Comparison of ENCODE assay signal across 2 cellular contexts in the genomic region with DNA sequence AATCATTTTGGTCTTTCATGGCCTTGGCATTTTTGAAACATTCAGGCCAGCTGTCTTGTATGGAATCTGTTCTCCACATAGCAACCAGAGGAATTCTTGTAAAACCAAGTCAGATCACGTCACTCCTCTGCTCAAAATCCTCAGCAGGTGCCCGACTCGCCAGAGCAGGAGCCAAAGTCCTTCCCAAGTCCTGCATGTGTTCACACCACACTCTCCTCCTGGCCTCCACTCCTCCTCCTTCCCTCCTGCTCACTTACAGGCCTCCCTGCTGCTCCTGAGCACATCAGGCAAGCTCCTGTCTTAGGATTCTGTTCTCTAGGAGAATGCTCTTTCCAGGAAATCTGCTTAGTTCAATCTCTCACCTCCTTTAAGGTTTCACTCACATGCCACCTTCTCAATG.
TF ChIP-seq lines count a peak whose summit lies in the region.

No MANE protein-coding gene starts in this region.

TF ChIP-seq in WTC11, 78 proteins besides CTCF, POLR2A, EP300 and RAD21:
- no peak for TF ChIP-seq CBFB (CRISPR knock-in tag; IDR thresholded peaks at IDR 0.05; ENCODE audit: low read depth)
- TF ChIP-seq ZNF121 (CRISPR knock-in tag; IDR thresholded peaks at IDR 0.05): no peak
- no peak for TF ChIP-seq ZBTB43 (CRISPR knock-in tag; IDR thresholded peaks at IDR 0.05)
- TF ChIP-seq ZBTB21 (CRISPR knock-in tag; IDR thresholded peaks at IDR 0.05; ENCODE audit: borderline replicate concordance): no peak
- TF ChIP-seq, protein P1, sequence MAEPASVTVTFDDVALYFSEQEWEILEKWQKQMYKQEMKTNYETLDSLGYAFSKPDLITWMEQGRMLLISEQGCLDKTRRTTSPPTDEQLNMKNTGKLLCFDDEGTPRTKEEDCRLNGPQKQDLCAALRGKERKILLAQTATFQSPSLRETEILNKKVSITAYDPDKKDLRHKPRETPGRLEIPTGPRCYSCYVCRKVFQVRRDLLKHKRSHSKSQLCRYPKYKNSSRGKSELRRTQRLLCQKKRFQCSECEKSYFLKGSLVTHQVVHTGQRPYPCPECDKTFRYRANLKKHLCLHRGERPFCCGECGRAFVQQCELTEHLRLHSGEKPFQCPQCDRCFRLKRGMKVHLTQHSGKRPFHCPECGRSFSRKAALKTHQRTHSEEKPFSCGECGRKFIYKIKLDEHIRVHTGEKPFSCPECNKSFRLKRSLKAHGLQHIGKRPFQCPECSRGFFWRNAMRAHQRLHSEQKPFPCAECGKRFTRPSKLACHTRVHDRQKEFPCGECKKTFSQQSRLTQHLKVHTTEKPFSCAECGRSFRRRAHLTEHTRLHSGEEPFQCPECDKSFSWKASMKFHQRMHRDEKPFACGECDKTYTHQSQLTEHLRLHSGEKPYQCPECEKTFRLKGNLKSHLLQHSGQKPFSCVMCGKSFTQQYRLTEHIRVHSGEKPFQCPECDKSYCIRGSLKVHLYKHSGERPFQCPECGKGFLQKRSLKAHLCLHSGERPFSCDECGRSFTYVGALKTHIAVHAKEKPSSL (CRISPR knock-in tag; conservative IDR thresholded peaks at IDR 0.05): no peak
- no peak for TF ChIP-seq GRHL2 (CRISPR knock-in tag; IDR thresholded peaks at IDR 0.05; ENCODE audit: insufficient replicate concordance, severe bottlenecking)
- no peak for TF ChIP-seq E2F1 (CRISPR knock-in tag; IDR thresholded peaks at IDR 0.05)
- TF ChIP-seq CDX4 (CRISPR knock-in tag; IDR thresholded peaks at IDR 0.05; ENCODE audit: borderline replicate concordance): no peak
- TF ChIP-seq, protein P2, sequence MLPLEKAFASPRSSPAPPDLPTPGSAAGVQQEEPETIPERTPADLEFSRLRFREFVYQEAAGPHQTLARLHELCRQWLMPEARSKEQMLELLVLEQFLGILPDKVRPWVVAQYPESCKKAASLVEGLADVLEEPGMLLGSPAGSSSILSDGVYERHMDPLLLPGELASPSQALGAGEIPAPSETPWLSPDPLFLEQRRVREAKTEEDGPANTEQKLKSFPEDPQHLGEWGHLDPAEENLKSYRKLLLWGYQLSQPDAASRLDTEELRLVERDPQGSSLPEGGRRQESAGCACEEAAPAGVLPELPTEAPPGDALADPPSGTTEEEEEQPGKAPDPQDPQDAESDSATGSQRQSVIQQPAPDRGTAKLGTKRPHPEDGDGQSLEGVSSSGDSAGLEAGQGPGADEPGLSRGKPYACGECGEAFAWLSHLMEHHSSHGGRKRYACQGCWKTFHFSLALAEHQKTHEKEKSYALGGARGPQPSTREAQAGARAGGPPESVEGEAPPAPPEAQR (CRISPR knock-in tag; IDR thresholded peaks at IDR 0.05): no peak
- no peak for TF ChIP-seq SMAD4 (CRISPR knock-in tag; IDR thresholded peaks at IDR 0.05)
- TF ChIP-seq JAZF1 (CRISPR knock-in tag; IDR thresholded peaks at IDR 0.05): no peak
- no peak for TF ChIP-seq IRF1 (CRISPR knock-in tag; IDR thresholded peaks at IDR 0.05)
- TF ChIP-seq ZNF219 (CRISPR knock-in tag; IDR thresholded peaks at IDR 0.05; ENCODE audit: borderline replicate concordance): no peak

TF ChIP-seq in HepG2, 621 proteins besides CTCF, POLR2A, EP300 and RAD21:
- TF ChIP-seq NFIB (CRISPR knock-in tag; IDR thresholded peaks at IDR 0.05; ENCODE audit: borderline replicate concordance) (no peak), MED13 (CRISPR knock-in tag; IDR thresholded peaks at IDR 0.05) (no peak), ZKSCAN5 (CRISPR knock-in tag; IDR thresholded peaks at IDR 0.05) (0 out of 2 replicates have a peak, but pooled peaks have one; percentile 46), HNF4A (CRISPR knock-in tag; IDR thresholded peaks at IDR 0.05) (peak; percentile 33; the same call in 1 of the 2 replicates), ZNF883 (CRISPR knock-in tag; IDR thresholded peaks at IDR 0.05; ENCODE audit: not compliant biosample characterization) (no peak), ZNF180 (CRISPR knock-in tag; IDR thresholded peaks at IDR 0.05; ENCODE audit: borderline replicate concordance, low read depth) (no peak), ZNF720 (CRISPR knock-in tag; IDR thresholded peaks at IDR 0.05) (no peak), ZNF292 (CRISPR knock-in tag; IDR thresholded peaks at IDR 0.05; ENCODE audit: borderline replicate concordance, low read depth) (no peak), CEBPB (IDR thresholded peaks at IDR 0.05; ENCODE audit: borderline replicate concordance, low read depth, low read length) (no peak), ZBTB14 (CRISPR knock-in tag; IDR thresholded peaks at IDR 0.05) (no peak), ZFX (CRISPR knock-in tag; IDR thresholded peaks at IDR 0.05; ENCODE audit: low read depth) (0 out of 2 replicates have a peak, but pooled peaks have one; percentile 38), KDM5B (CRISPR knock-in tag; IDR thresholded peaks at IDR 0.05; ENCODE audit: borderline replicate concordance) (no peak), ZNF468 (CRISPR knock-in tag; IDR thresholded peaks at IDR 0.05) (no peak), ZNF484 (CRISPR knock-in tag; IDR thresholded peaks at IDR 0.05; ENCODE audit: borderline replicate concordance, low read depth) (no peak), CBX5 (CRISPR knock-in tag; IDR thresholded peaks at IDR 0.05; ENCODE audit: borderline replicate concordance) (no peak), SMAD1 (CRISPR knock-in tag; IDR thresholded peaks at IDR 0.05; ENCODE audit: borderline replicate concordance, low read depth) (no peak), ZSCAN29 (CRISPR knock-in tag; conservative IDR thresholded peaks at IDR 0.05) (no peak), ZNF430 (CRISPR knock-in tag; IDR thresholded peaks at IDR 0.05) (no peak), MAX (IDR thresholded peaks at IDR 0.05) (peak; percentile 62; the same call in 1 of the 2 replicates), TP53 (CRISPR knock-in tag; conservative IDR thresholded peaks at IDR 0.05) (no peak), MTF1 (CRISPR knock-in tag; IDR thresholded peaks at IDR 0.05) (no peak), ZNF816 (CRISPR knock-in tag; IDR thresholded peaks at IDR 0.05; ENCODE audit: borderline replicate concordance) (no peak)
- TF ChIP-seq, protein P3, sequence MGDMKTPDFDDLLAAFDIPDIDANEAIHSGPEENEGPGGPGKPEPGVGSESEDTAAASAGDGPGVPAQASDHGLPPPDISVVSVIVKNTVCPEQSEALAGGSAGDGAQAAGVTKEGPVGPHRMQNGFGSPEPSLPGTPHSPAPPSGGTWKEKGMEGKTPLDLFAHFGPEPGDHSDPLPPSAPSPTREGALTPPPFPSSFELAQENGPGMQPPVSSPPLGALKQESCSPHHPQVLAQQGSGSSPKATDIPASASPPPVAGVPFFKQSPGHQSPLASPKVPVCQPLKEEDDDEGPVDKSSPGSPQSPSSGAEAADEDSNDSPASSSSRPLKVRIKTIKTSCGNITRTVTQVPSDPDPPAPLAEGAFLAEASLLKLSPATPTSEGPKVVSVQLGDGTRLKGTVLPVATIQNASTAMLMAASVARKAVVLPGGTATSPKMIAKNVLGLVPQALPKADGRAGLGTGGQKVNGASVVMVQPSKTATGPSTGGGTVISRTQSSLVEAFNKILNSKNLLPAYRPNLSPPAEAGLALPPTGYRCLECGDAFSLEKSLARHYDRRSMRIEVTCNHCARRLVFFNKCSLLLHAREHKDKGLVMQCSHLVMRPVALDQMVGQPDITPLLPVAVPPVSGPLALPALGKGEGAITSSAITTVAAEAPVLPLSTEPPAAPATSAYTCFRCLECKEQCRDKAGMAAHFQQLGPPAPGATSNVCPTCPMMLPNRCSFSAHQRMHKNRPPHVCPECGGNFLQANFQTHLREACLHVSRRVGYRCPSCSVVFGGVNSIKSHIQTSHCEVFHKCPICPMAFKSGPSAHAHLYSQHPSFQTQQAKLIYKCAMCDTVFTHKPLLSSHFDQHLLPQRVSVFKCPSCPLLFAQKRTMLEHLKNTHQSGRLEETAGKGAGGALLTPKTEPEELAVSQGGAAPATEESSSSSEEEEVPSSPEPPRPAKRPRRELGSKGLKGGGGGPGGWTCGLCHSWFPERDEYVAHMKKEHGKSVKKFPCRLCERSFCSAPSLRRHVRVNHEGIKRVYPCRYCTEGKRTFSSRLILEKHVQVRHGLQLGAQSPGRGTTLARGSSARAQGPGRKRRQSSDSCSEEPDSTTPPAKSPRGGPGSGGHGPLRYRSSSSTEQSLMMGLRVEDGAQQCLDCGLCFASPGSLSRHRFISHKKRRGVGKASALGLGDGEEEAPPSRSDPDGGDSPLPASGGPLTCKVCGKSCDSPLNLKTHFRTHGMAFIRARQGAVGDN (CRISPR knock-in tag; IDR thresholded peaks at IDR 0.05): peak; percentile 35; the same call in 1 of the 2 replicates
- TF ChIP-seq, protein P4, sequence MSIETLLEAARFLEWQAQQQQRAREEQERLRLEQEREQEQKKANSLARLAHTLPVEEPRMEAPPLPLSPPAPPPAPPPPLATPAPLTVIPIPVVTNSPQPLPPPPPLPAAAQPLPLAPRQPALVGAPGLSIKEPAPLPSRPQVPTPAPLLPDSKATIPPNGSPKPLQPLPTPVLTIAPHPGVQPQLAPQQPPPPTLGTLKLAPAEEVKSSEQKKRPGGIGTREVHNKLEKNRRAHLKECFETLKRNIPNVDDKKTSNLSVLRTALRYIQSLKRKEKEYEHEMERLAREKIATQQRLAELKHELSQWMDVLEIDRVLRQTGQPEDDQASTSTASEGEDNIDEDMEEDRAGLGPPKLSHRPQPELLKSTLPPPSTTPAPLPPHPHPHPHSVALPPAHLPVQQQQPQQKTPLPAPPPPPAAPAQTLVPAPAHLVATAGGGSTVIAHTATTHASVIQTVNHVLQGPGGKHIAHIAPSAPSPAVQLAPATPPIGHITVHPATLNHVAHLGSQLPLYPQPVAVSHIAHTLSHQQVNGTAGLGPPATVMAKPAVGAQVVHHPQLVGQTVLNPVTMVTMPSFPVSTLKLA (IDR thresholded peaks at IDR 0.05): no peak
TF ChIP-seq in HepG2: peak in this region for 5.
